Comparison of ENCODE assay signal across 8 cellular contexts in the genomic region with DNA sequence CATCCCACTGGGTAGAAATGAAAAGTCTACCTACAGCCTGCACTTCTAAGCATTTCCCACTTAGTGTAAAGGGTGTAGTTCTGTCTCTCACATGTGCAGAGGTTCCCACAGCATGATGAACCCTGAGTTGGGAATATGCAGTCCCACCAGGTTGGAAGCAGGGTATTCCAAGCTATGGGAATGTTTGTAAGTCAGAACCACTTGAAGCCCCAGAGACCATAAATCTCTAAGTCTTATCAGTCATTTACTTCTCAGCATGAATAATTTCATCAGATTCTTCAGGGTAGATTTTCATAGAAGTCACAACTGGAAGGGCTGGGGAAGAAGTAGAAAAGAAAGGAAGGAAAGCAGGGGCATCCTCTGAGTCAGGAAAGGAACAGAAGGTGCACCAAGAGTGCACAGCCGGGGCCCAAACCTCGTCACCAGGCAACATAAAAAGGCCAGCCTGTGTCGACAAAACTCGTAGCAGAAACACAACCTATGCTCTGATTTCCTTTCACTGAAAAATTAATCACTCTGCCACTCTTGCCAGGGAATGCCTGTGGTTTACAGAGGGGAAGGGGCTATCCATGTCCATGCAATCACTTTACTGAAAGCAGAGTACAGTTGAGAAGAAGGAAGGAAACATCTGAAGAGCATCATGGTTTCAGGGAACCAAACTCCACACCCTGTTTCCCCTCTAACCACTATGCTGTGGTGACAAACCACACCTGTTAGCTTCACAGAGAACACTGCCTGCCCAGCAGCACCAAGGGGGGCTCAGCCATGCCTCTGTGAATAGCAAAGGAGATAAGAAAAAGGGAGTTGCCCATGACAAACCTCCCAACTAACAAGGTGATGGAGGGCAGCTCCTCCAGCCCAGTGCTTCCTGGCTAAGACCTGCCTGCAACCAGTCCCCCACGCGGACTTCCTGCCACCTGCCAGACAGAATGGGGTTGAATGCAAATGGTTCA. TPM values are rescaled to one million over a fixed set of nuclear protein-coding genes. Genes with fewer than 3 reads are reported as not detected.
A peak's percentile ranks its signal among the peaks of the same experiment; 100 is the strongest.
DNase-seq lines count a peak whose midpoint lies in the region; ATAC-seq and TF ChIP-seq lines count a peak whose summit lies in the region.

No MANE protein-coding gene starts in this region.

- 5% methylated on average over 6 of the region's 6 CpGs for WGBS in thymus

- H3K4me3 Mint-ChIP-seq in activated T-cell treated with anti-CD3 and anti-CD28 coated beads, Interleukin-2, amount 50 U/mL, for 24 hours: peak overlapping the region; percentile 30
- H3K4me3 Mint-ChIP-seq in immature natural killer cell: peak overlapping the region; percentile 81 to 93 (median 86)

- peak; percentile 84 for ATAC-seq in GM21526 (IDR thresholded peaks at IDR 0.05; ENCODE audit: low FRiP score, unreplicated experiment)
- no peak for ATAC-seq in sciatic nerve

- peaks cover 68% of the 10 kb centered on the region for H3K4me1 Mint-ChIP-seq in activated T-cell treated with anti-CD3 and anti-CD28 coated beads, Interleukin-2, amount 50 U/mL, for 24 hours (ENCODE audit: low read depth)
- H3K4me1 Mint-ChIP-seq in immature natural killer cell: peaks cover 99 to 100% of the 10 kb centered on the region in 2 donors

- TF ChIP-seq POLR2A in erythroblast (IDR thresholded peaks at IDR 0.05; ENCODE audit: low read length): no peak

- H3K27ac Mint-ChIP-seq in activated T-cell treated with anti-CD3 and anti-CD28 coated beads, Interleukin-2, amount 50 U/mL, for 24 hours: peak overlapping the region; percentile 89
- H3K27ac Mint-ChIP-seq in immature natural killer cell: peak overlapping the region; percentile 92 to 99 (median 95)

- no peaks in the 10 kb centered on the region for H3K27me3 ChIP-seq in thymus (ENCODE audit: control insufficient read depth, insufficient read depth)

- H3K27ac ChIP-seq in thymus (ENCODE audit: low read depth): peak overlapping the region; percentile 72

- H3K4me3 ChIP-seq in thymus (ENCODE audit: low read length): no peak overlapping the region

- no peaks in the 10 kb centered on the region for H3K9me3 Mint-ChIP-seq in activated T-cell treated with anti-CD3 and anti-CD28 coated beads, Interleukin-2, amount 50 U/mL, for 24 hours
- H3K9me3 Mint-ChIP-seq in immature natural killer cell: no peaks in the 10 kb centered on the region

- DNase-seq in GDM1 (lab: John Stamatoyannopoulos, UW): peak; percentile 74
- peak; percentile 67 to 90 for DNase-seq in Kasumi-1 (lab: John Stamatoyannopoulos, UW)
- DNase-seq in activated T-cell treated with anti-CD3 and anti-CD28 coated beads, Interleukin-2, amount 50 U/mL, for 24 hours: peak; percentile 69
- DNase-seq in immature natural killer cell: peak; percentile 85 to 86 (median 86)
- DNase-seq in erythroblast (lab: John Stamatoyannopoulos, UW): no peak
- DNase-seq in sciatic nerve (ENCODE audit: low spot score): no peak

- H3K36me3 ChIP-seq in thymus (ENCODE audit: control insufficient read depth, insufficient read depth): peaks cover 3% of the 10 kb centered on the region

- intact Hi-C loops in sciatic nerve (cut with DNase I): no loop called here

- H3K27me3 Mint-ChIP-seq in activated T-cell treated with anti-CD3 and anti-CD28 coated beads, Interleukin-2, amount 50 U/mL, for 24 hours: no peaks in the 10 kb centered on the region
- peaks cover 3 to 7% (median 5%) of the 10 kb centered on the region in 3 donors for H3K27me3 Mint-ChIP-seq in immature natural killer cell (ENCODE audit: low read depth in 3 of 3)

- H3K36me3 Mint-ChIP-seq in activated T-cell treated with anti-CD3 and anti-CD28 coated beads, Interleukin-2, amount 50 U/mL, for 24 hours (ENCODE audit: low read depth): no peaks in the 10 kb centered on the region
- peaks cover 4 to 15% (median 8%) of the 10 kb centered on the region in 3 donors for H3K36me3 Mint-ChIP-seq in immature natural killer cell

- peaks cover 29% of the 10 kb centered on the region for H3K4me1 ChIP-seq in thymus (ENCODE audit: control insufficient read depth, insufficient read depth, low read length)

- H3K9me3 ChIP-seq in thymus (ENCODE audit: control insufficient read depth): no peaks in the 10 kb centered on the region

RNA-seq across cellular contexts. Expression of a gene that starts 40.5 kb away (rescaled TPM):
- polyA plus RNA-seq in immature natural killer cell (100 to 1,000 TPM in 1 of 3 donors, 10 to 100 TPM in 2; 52.1 to 160 (median 67.4) TPM), thymus (64.3 TPM)
- 143 TPM for total RNA-seq in sciatic nerve

Comparison
In these comparisons a context has a peak if more than half of its experiments do, and no peak if none do; other contexts are left out.
1. DNase-seq: peak in GDM1 (single experiment), Kasumi-1 (2 of 2), activated T-cell treated with anti-CD3 and anti-CD28 coated beads, Interleukin-2, amount 50 U/mL, for 24 hours (single experiment) and immature natural killer cell (3 of 3); none in erythroblast (0 of 2) and sciatic nerve (single experiment).